Comparison of ENCODE assay signal across 21 cellular contexts in the genomic region with DNA sequence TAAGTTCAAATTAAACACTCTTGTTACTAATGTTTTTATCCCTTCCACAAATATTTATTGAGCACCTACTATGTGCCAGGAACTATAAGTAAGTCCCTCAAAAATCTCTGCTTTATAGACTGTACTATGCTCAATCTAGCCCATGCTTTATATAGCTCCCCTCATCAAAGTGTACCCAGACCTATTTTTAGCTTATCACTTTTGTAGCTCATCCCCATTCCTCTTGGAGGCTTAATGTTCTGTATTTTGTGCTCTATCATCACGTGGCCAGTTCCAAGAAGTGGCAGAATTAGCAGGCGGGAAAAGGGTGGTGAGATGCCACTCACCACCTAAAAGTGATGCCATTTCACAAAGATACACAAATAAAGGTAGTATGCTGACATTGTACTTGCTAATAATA.
"Had no signal": no experiment of that assay in that cellular context is flagged by ENCODE, and none has a peak within 500 bp of the region (broad histone marks: within the 10 kb centered on the region; RNA-seq: fewer than 3 reads in every experiment).

No MANE protein-coding gene starts in this region.

- H3K27me3 ChIP-seq: gastrocnemius medialis, sigmoid colon, suprapubic skin, thyroid gland, upper lobe of left lung, vagina had no signal

- H3K4me3 ChIP-seq: dorsolateral prefrontal cortex, gastrocnemius medialis, psoas muscle, sigmoid colon, suprapubic skin, thyroid gland, upper lobe of left lung, vagina had no signal

- H3K36me3 ChIP-seq: gastrocnemius medialis, sigmoid colon, suprapubic skin, thyroid gland, upper lobe of left lung, vagina had no signal

- H3K36me3 Mint-ChIP-seq: naive thymus-derived CD4-positive, alpha-beta T cell had no signal

- H3K9me3 ChIP-seq: gastrocnemius medialis, psoas muscle, sigmoid colon, suprapubic skin, thyroid gland, upper lobe of left lung, vagina had no signal

- H3K4me1 Mint-ChIP-seq: central memory CD8-positive, alpha-beta T cell; immature natural killer cell; naive thymus-derived CD4-positive, alpha-beta T cell; nephron progenitor cell had no signal

- H3K9me3 Mint-ChIP-seq: central memory CD8-positive, alpha-beta T cell; nephron progenitor cell had no signal

- H3K4me3 Mint-ChIP-seq: central memory CD8-positive, alpha-beta T cell; immature natural killer cell; naive thymus-derived CD4-positive, alpha-beta T cell; nephron progenitor cell had no signal

- ATAC-seq: esophagus mucosa; gastrocnemius medialis; naive thymus-derived CD4-positive, alpha-beta T cell; psoas muscle; stimulated activated naive CD8-positive, alpha-beta T cell treated with anti-CD3 and anti-CD28 coated beads, Interleukin-15, Interleukin-2, amounts not matched to agents 100 U/mL and 50 U/mL, for 24 hours had no signal

- H3K27ac Mint-ChIP-seq: immature natural killer cell; naive thymus-derived CD4-positive, alpha-beta T cell; nephron progenitor cell had no signal

- H3K4me1 ChIP-seq: gastrocnemius medialis, psoas muscle, sigmoid colon, suprapubic skin, thyroid gland, upper lobe of left lung, vagina had no signal

- H3K27ac ChIP-seq: dorsolateral prefrontal cortex, gastrocnemius medialis, psoas muscle, sigmoid colon, suprapubic skin, thyroid gland, upper lobe of left lung, vagina had no signal

- DNase-seq: cortex of kidney; dorsolateral prefrontal cortex; effector CD8-positive, alpha-beta T cell; gastrocnemius medialis; immature natural killer cell; mammary epithelial cell; naive thymus-derived CD4-positive, alpha-beta T cell; nephron progenitor cell; psoas muscle; retina; sigmoid colon; small intestine; stimulated activated CD4-positive, alpha-beta T cell treated with anti-CD3 and anti-CD28 coated beads, Interleukin-12 subunit alpha, Interleukin-12 subunit beta, amount 100 ng/mL, for 4 hours; stimulated activated CD4-positive, alpha-beta T cell treated with anti-CD3 and anti-CD28 coated beads, Interleukin-2, amount 100 ng/mL, for 48 hours; stimulated activated naive CD8-positive, alpha-beta T cell treated with anti-CD3 and anti-CD28 coated beads, Interleukin-15, Interleukin-2, amounts not matched to agents 100 U/mL and 50 U/mL, for 24 hours; thyroid gland; upper lobe of left lung had no signal
